ENCODE assay signal across 11 cellular contexts in the genomic region with DNA sequence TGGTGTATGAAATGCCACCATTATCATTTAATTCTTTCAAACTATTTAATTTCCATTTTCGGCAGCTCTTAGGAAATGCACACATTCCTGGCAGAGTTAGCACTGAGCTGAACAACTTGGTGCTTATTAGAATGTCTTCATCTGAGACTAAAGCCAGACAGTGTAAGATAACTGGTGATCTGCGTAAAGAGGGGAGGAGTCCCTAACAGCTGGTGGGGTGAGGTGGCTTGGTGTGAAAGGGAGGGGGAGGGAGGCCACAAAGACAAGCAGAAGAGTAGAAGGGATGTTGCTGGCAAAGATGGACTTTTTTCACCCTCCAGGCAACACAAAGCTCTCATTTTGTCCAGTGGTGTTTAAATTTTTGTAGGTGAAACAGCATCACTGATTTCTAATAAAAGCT.
DNase-seq lines count a peak whose midpoint lies in the region; ATAC-seq and TF ChIP-seq lines count a peak whose summit lies in the region.
"Had no signal": no experiment of that assay in that cellular context is flagged by ENCODE, and none has a peak within 500 bp of the region (broad histone marks: within the 10 kb centered on the region; RNA-seq: fewer than 3 reads in every experiment).

No MANE protein-coding gene starts in this region.

- POLR2A ChIA-PET in activated CD4-positive, alpha-beta memory T cell treated with anti-CD3 and anti-CD28 coated beads, Interleukin-2, amount 10 ng/mL, durations not matched to agents 7 days and 5 days (lab: Charles Lee) = no interaction called here

- peaks cover 0 to 19% of the 10 kb centered on the region in 2 donors for H3K27me3 Mint-ChIP-seq in natural killer cell treated with Interleukin-12 subunit alpha and Interleukin-12 subunit beta and Interleukin-15 and Interleukin-18, amount 100 ng/mL, for 72 hours
- peaks cover 7% of the 10 kb centered on the region for H3K27me3 Mint-ChIP-seq in activated naive CD4-positive, alpha-beta T cell treated with anti-CD3 and anti-CD28 coated beads for 36 hours (ENCODE audit: low read depth)
- peaks cover 28% of the 10 kb centered on the region for H3K27me3 Mint-ChIP-seq in activated CD4-positive, alpha-beta memory T cell treated with anti-CD3 and anti-CD28 coated beads, Interleukin-2, amount 10 ng/mL, durations not matched to agents 7 days and 5 days

- H3K27ac Mint-ChIP-seq in natural killer cell treated with Interleukin-12 subunit alpha and Interleukin-12 subunit beta and Interleukin-15 and Interleukin-18, amount 100 ng/mL, for 72 hours = peak overlapping the region in 1 of 2 donors; percentile 90
- no peak overlapping the region for H3K27ac Mint-ChIP-seq in activated naive CD4-positive, alpha-beta T cell treated with anti-CD3 and anti-CD28 coated beads for 36 hours
- no peak overlapping the region for H3K27ac Mint-ChIP-seq in activated CD4-positive, alpha-beta memory T cell treated with anti-CD3 and anti-CD28 coated beads, Interleukin-2, amount 10 ng/mL, durations not matched to agents 7 days and 5 days

- peak; percentile 45 to 78 (median 70) for ATAC-seq in heart left ventricle
- ATAC-seq in natural killer cell treated with Interleukin-12 subunit alpha and Interleukin-12 subunit beta and Interleukin-15 and Interleukin-18, amount 100 ng/mL, for 72 hours = peak; percentile 67 to 78
- ATAC-seq in GM19328 (IDR thresholded peaks at IDR 0.05; ENCODE audit: unreplicated experiment) = no peak

- peak overlapping the region in 6 of 12 donors; percentile 1 to 46 (median 4) for H3K4me3 ChIP-seq in heart left ventricle
- H3K4me3 ChIP-seq: breast epithelium had no signal

- TF ChIP-seq POLR2A in heart left ventricle (IDR thresholded peaks at IDR 0.05) = no peak

- TF ChIP-seq CTCF in heart left ventricle (IDR thresholded peaks at IDR 0.05) = no peak

- CTCF ChIA-PET in activated naive CD4-positive, alpha-beta T cell treated with anti-CD3 and anti-CD28 coated beads for 36 hours (lab: Charles Lee) = interaction anchor here (0.7 to 2.6 kb wide), 3 partner anchors 10 to 170 kb away, joined by 3 to 23 read pairs (median 10); no protein-coding TSS in a partner anchor
- CTCF ChIA-PET in activated CD4-positive, alpha-beta memory T cell treated with anti-CD3 and anti-CD28 coated beads, Interleukin-2, amount 10 ng/mL, durations not matched to agents 7 days and 5 days (lab: Charles Lee) = interaction anchor here (1.3 to 2.4 kb wide), 3 partner anchors 9 to 170 kb away, joined by 3 to 5 read pairs (median 4); no protein-coding TSS in a partner anchor

- H3K27me3 ChIP-seq in heart left ventricle = no peaks in the 10 kb centered on the region
- H3K27me3 ChIP-seq: breast epithelium had no signal

- H3K27ac ChIP-seq in heart left ventricle = peak overlapping the region in 10 of 12 donors; percentile 29 to 80 (median 76)
- H3K27ac ChIP-seq: breast epithelium had no signal

- 36 to 52% (median 43%) methylated on average over 2 of the region's 2 CpGs for WGBS in heart left ventricle, 4 donors

- peaks cover 0 to 30% (median 21%) of the 10 kb centered on the region in 12 donors for H3K4me1 ChIP-seq in heart left ventricle
- H3K4me1 ChIP-seq: breast epithelium had no signal

- H3K9me3 ChIP-seq in heart left ventricle = no peaks in the 10 kb centered on the region
- H3K9me3 ChIP-seq: breast epithelium had no signal

- peak; percentile 83 for DNase-seq in DMS 273 (lab: John Stamatoyannopoulos, UW; ENCODE audit: unreplicated experiment)
- peak; percentile 23 for DNase-seq in RPMI7951 (ENCODE audit: low read depth)
- DNase-seq in heart left ventricle = peak in 3 of 5 donors; percentile 26 to 58 (median 37)
- DNase-seq in natural killer cell treated with Interleukin-12 subunit alpha and Interleukin-12 subunit beta and Interleukin-15 and Interleukin-18, amount 100 ng/mL, for 72 hours (ENCODE audit: low spot score) = no peak
- DNase-seq in activated naive CD4-positive, alpha-beta T cell treated with anti-CD3 and anti-CD28 coated beads for 36 hours = no peak
- no peak for DNase-seq in activated CD4-positive, alpha-beta T cell treated with anti-CD3 and anti-CD28 coated beads, Interleukin-2, amount 50 U/mL, for 4 hours
- no peak for DNase-seq in activated CD4-positive, alpha-beta memory T cell treated with anti-CD3 and anti-CD28 coated beads, Interleukin-2, amount 10 ng/mL, durations not matched to agents 7 days and 5 days
- DNase-seq: GDM1, NCI-H2081 treated with DMSO at 0.1 percent for 48 hours had no signal

- H3K4me1 Mint-ChIP-seq in natural killer cell treated with Interleukin-12 subunit alpha and Interleukin-12 subunit beta and Interleukin-15 and Interleukin-18, amount 100 ng/mL, for 72 hours (ENCODE audit: low read depth in 2 of 2) = peaks cover 10 to 26% of the 10 kb centered on the region in 2 donors
- no peaks in the 10 kb centered on the region for H3K4me1 Mint-ChIP-seq in activated naive CD4-positive, alpha-beta T cell treated with anti-CD3 and anti-CD28 coated beads for 36 hours (ENCODE audit: low read depth)
- H3K4me1 Mint-ChIP-seq in activated CD4-positive, alpha-beta memory T cell treated with anti-CD3 and anti-CD28 coated beads, Interleukin-2, amount 10 ng/mL, durations not matched to agents 7 days and 5 days = no peaks in the 10 kb centered on the region

- H3K36me3 ChIP-seq in heart left ventricle = no peaks in the 10 kb centered on the region
- H3K36me3 ChIP-seq: breast epithelium had no signal

- intact Hi-C loops in heart left ventricle (cut with DNase I) = loop anchor here in 2 of 10 donors (5.0 to 10.0 kb wide), 2 partner anchors 64 to 321 kb away; no protein-coding TSS in a partner anchor
- intact Hi-C loops in activated naive CD4-positive, alpha-beta T cell treated with anti-CD3 and anti-CD28 coated beads for 36 hours (cut with micrococcal nuclease) = no loop called here

- no peak overlapping the region for H3K4me3 Mint-ChIP-seq in natural killer cell treated with Interleukin-12 subunit alpha and Interleukin-12 subunit beta and Interleukin-15 and Interleukin-18, amount 100 ng/mL, for 72 hours
- H3K4me3 Mint-ChIP-seq in activated naive CD4-positive, alpha-beta T cell treated with anti-CD3 and anti-CD28 coated beads for 36 hours = no peak overlapping the region
- no peak overlapping the region for H3K4me3 Mint-ChIP-seq in activated CD4-positive, alpha-beta memory T cell treated with anti-CD3 and anti-CD28 coated beads, Interleukin-2, amount 10 ng/mL, durations not matched to agents 7 days and 5 days

- H3K9me3 Mint-ChIP-seq in natural killer cell treated with Interleukin-12 subunit alpha and Interleukin-12 subunit beta and Interleukin-15 and Interleukin-18, amount 100 ng/mL, for 72 hours = no peaks in the 10 kb centered on the region
- H3K9me3 Mint-ChIP-seq in activated naive CD4-positive, alpha-beta T cell treated with anti-CD3 and anti-CD28 coated beads for 36 hours = no peaks in the 10 kb centered on the region
- no peaks in the 10 kb centered on the region for H3K9me3 Mint-ChIP-seq in activated CD4-positive, alpha-beta memory T cell treated with anti-CD3 and anti-CD28 coated beads, Interleukin-2, amount 10 ng/mL, durations not matched to agents 7 days and 5 days

- H3K36me3 Mint-ChIP-seq in natural killer cell treated with Interleukin-12 subunit alpha and Interleukin-12 subunit beta and Interleukin-15 and Interleukin-18, amount 100 ng/mL, for 72 hours = no peaks in the 10 kb centered on the region
- no peaks in the 10 kb centered on the region for H3K36me3 Mint-ChIP-seq in activated naive CD4-positive, alpha-beta T cell treated with anti-CD3 and anti-CD28 coated beads for 36 hours (ENCODE audit: low read depth)
- no peaks in the 10 kb centered on the region for H3K36me3 Mint-ChIP-seq in activated CD4-positive, alpha-beta memory T cell treated with anti-CD3 and anti-CD28 coated beads, Interleukin-2, amount 10 ng/mL, durations not matched to agents 7 days and 5 days (ENCODE audit: low read depth)

Comparison
In these comparisons a context has a peak if more than half of its experiments do, and no peak if none do; other contexts are left out.
1. DNase-seq: peak in DMS 273 (single experiment), RPMI7951 (single experiment) and heart left ventricle (3 of 5); none in natural killer cell treated with Interleukin-12 subunit alpha and Interleukin-12 subunit beta and Interleukin-15 and Interleukin-18, amount 100 ng/mL, for 72 hours (single experiment), activated naive CD4-positive, alpha-beta T cell treated with anti-CD3 and anti-CD28 coated beads for 36 hours (single experiment), activated CD4-positive, alpha-beta T cell treated with anti-CD3 and anti-CD28 coated beads, Interleukin-2, amount 50 U/mL, for 4 hours (0 of 2) and activated CD4-positive, alpha-beta memory T cell treated with anti-CD3 and anti-CD28 coated beads, Interleukin-2, amount 10 ng/mL, durations not matched to agents 7 days and 5 days (single experiment).